ENCODE assay signal across 7 cellular contexts in genomic region chr4:165112258-165113156, GRCh38. TPM values are rescaled to one million over a fixed set of nuclear protein-coding genes. Genes with fewer than 3 reads are reported as not detected.
DNase-seq lines count a peak whose midpoint lies in the region; ATAC-seq and TF ChIP-seq lines count a peak whose summit lies in the region.

Gene TMEM192 (minus strand): TSS chr4:165112860. CDS start chr4:165112773, 87 bp downstream.

- H3K4me3 ChIP-seq in astrocyte of the cerebellum (ENCODE audit: low read depth, low read length) = peak within 1 kb of the TSS; percentile 79

- in situ Hi-C loops in astrocyte of the cerebellum (cut with HindIII; ENCODE audit: low sequenced_read_pairs) = no loop called here

- ATAC-seq in GM18499 (IDR thresholded peaks at IDR 0.05; ENCODE audit: insufficient read depth, unreplicated experiment) (peak; percentile 82), HG02938 (IDR thresholded peaks at IDR 0.05; ENCODE audit: unreplicated experiment) (peak; percentile 96)

- DNase-seq in NCI-H1694 treated with DMSO at 0.1 percent for 48 hours (lab: John Stamatoyannopoulos, UW) = peak; percentile 90
- DNase-seq in T-helper 9 cell = peak; percentile 93
- DNase-seq in astrocyte of the cerebellum (ENCODE audit: low read depth) = peak; percentile 78
- DNase-seq in hepatic stellate cell (ENCODE audit: low spot score) = peak; percentile 95
- DNase-seq in renal cortical epithelial cell (ENCODE audit: low read depth) = peak; percentile 82

- TF ChIP-seq CTCF in astrocyte of the cerebellum (IDR thresholded peaks at IDR 0.05; ENCODE audit: low read depth, low read length, missing control alignments) = peak; percentile 47

RNA-seq across cellular contexts. Expression of gene TMEM192, which starts in this region (rescaled TPM):
- total RNA-seq in renal cortical epithelial cell = 15.6 and 26.2 TPM in 2 replicates

Comparison
In these comparisons a context has a peak if more than half of its experiments do, and no peak if none do; other contexts are left out.
1. Peak in every context shown above with its lines: DNase-seq, ATAC-seq and H3K4me3 ChIP-seq.